9 cellular contexts compared by ENCODE assay signal in the genomic region with DNA sequence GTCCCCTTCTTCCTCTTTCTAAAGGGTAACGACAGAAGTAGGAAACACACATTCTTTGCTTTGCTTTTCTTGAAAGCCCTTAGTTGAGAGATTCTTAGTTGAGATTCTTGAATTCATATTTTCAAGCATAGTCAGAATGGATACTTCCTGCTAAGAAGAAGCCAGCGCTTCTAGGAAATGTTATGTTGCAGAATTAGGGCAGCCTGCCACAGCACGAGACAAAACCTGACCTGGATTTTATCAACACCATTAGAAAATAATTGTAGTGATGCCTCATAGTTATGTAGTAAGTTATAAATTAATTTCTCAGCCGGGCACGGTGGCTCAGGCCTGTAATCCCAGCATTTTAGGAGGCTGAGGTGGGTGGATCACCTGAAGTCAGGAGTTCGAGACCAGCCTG. TPM values are rescaled to one million over a fixed set of nuclear protein-coding genes. Genes with fewer than 3 reads are reported as not detected.
DNase-seq lines count a peak whose midpoint lies in the region; ATAC-seq, FAIRE-seq and TF ChIP-seq lines count a peak whose summit lies in the region.
"Had no signal": no experiment of that assay in that cellular context is flagged by ENCODE, and none has a peak within 500 bp of the region (broad histone marks: within the 10 kb centered on the region; RNA-seq: fewer than 3 reads in every experiment).

No MANE protein-coding gene starts in this region.

- H3K36me3 Mint-ChIP-seq in stimulated activated naive CD8-positive, alpha-beta T cell treated with anti-CD3 and anti-CD28 coated beads, Interleukin-15, Interleukin-2, amounts not matched to agents 100 ng/mL and 50 ng/mL, for 24 hours (ENCODE audit: low read depth) = no peaks in the 10 kb centered on the region
- H3K36me3 Mint-ChIP-seq in activated naive CD8-positive, alpha-beta T cell treated with anti-CD3 and anti-CD28 coated beads, Interleukin-2, amount 10 ng/mL, durations not matched to agents 7 days and 5 days = peaks cover 4% of the 10 kb centered on the region

- H3K4me3 ChIP-seq in kidney (ENCODE audit: low read length in 2 of 2) = no peak overlapping the region
- H3K4me3 ChIP-seq in aorta (ENCODE audit: low read length in 2 of 2) = no peak overlapping the region
- H3K4me3 ChIP-seq in esophagus muscularis mucosa = no peak overlapping the region

- TF ChIP-seq CTCF in kidney (IDR thresholded peaks at IDR 0.05; ENCODE audit: borderline replicate concordance, extremely low read depth, insufficient read depth) = no peak
- no peak for TF ChIP-seq CTCF in esophagus muscularis mucosa (IDR thresholded peaks at IDR 0.05)

- no peak for TF ChIP-seq EP300 in esophagus muscularis mucosa (IDR thresholded peaks at IDR 0.05)

- intact Hi-C loops in kidney (cut with DNase I) = no loop called here
- intact Hi-C loops in aorta (cut with DNase I) = no loop called here
- intact Hi-C loops in esophagus muscularis mucosa (cut with DNase I) = no loop called here

- peak overlapping the region; percentile 58 for H3K27ac Mint-ChIP-seq in stimulated activated naive CD8-positive, alpha-beta T cell treated with anti-CD3 and anti-CD28 coated beads, Interleukin-15, Interleukin-2, amounts not matched to agents 100 ng/mL and 50 ng/mL, for 24 hours
- peak overlapping the region in 1 of 2 donors; percentile 71 for H3K27ac Mint-ChIP-seq in stimulated activated naive CD8-positive, alpha-beta T cell treated with anti-CD3 and anti-CD28 coated beads, Interleukin-15, amount 100 ng/mL, for 72 hours
- peak overlapping the region; percentile 86 for H3K27ac Mint-ChIP-seq in activated naive CD8-positive, alpha-beta T cell treated with anti-CD3 and anti-CD28 coated beads, Interleukin-2, amount 10 ng/mL, durations not matched to agents 7 days and 5 days

- TF ChIP-seq POLR2A in esophagus muscularis mucosa (IDR thresholded peaks at IDR 0.05; ENCODE audit: low read depth) = no peak

- H3K4me3 Mint-ChIP-seq in stimulated activated naive CD8-positive, alpha-beta T cell treated with anti-CD3 and anti-CD28 coated beads, Interleukin-15, Interleukin-2, amounts not matched to agents 100 ng/mL and 50 ng/mL, for 24 hours = no peak overlapping the region
- H3K4me3 Mint-ChIP-seq in stimulated activated naive CD8-positive, alpha-beta T cell treated with anti-CD3 and anti-CD28 coated beads, Interleukin-15, amount 100 ng/mL, for 72 hours = no peak overlapping the region
- H3K4me3 Mint-ChIP-seq in activated naive CD8-positive, alpha-beta T cell treated with anti-CD3 and anti-CD28 coated beads, Interleukin-2, amount 10 ng/mL, durations not matched to agents 7 days and 5 days = peak overlapping the region; percentile 72

- H3K27me3 Mint-ChIP-seq in stimulated activated naive CD8-positive, alpha-beta T cell treated with anti-CD3 and anti-CD28 coated beads, Interleukin-15, Interleukin-2, amounts not matched to agents 100 ng/mL and 50 ng/mL, for 24 hours = no peaks in the 10 kb centered on the region
- H3K27me3 Mint-ChIP-seq in stimulated activated naive CD8-positive, alpha-beta T cell treated with anti-CD3 and anti-CD28 coated beads, Interleukin-15, amount 100 ng/mL, for 72 hours = no peaks in the 10 kb centered on the region
- no peaks in the 10 kb centered on the region for H3K27me3 Mint-ChIP-seq in activated naive CD8-positive, alpha-beta T cell treated with anti-CD3 and anti-CD28 coated beads, Interleukin-2, amount 10 ng/mL, durations not matched to agents 7 days and 5 days

- no peaks in the 10 kb centered on the region for H3K27me3 ChIP-seq in aorta (ENCODE audit: control insufficient read depth in 1 of 2, insufficient read depth in 2 of 2, low read length in 1 of 2)
- H3K27me3 ChIP-seq in esophagus muscularis mucosa = no peaks in the 10 kb centered on the region

- no peak for ATAC-seq in stimulated activated naive CD8-positive, alpha-beta T cell treated with anti-CD3 and anti-CD28 coated beads, Interleukin-15, amount 100 ng/mL, for 72 hours
- peak; percentile 73 for ATAC-seq in activated naive CD8-positive, alpha-beta T cell treated with anti-CD3 and anti-CD28 coated beads, Interleukin-2, amount 10 ng/mL, durations not matched to agents 7 days and 5 days (ENCODE audit: low read depth)
- ATAC-seq in aorta (ENCODE audit: low FRiP score) (peak; percentile 66), HG03520 (IDR thresholded peaks at IDR 0.05; ENCODE audit: unreplicated experiment) (no peak)

- POLR2A ChIA-PET in activated naive CD8-positive, alpha-beta T cell treated with anti-CD3 and anti-CD28 coated beads, Interleukin-2, amount 10 ng/mL, durations not matched to agents 7 days and 5 days (lab: Charles Lee) = no interaction called here

- H3K36me3 ChIP-seq in kidney (ENCODE audit: control insufficient read depth in 1 of 2, insufficient read depth in 2 of 2, low read length in 2 of 2) (no peaks in the 10 kb centered on the region), aorta (ENCODE audit: control insufficient read depth in 1 of 2, insufficient read depth in 2 of 2, low read length in 1 of 2) (no peaks in the 10 kb centered on the region), esophagus muscularis mucosa (no peaks in the 10 kb centered on the region)

- H3K27ac ChIP-seq in kidney (ENCODE audit: low read depth in 2 of 2, low read length in 2 of 2) (no peak overlapping the region), aorta (ENCODE audit: low read depth in 1 of 2, low read length in 2 of 2) (no peak overlapping the region), esophagus muscularis mucosa (replicated peaks in 1 of 4) (peak overlapping the region in 1 of 4 donors; percentile 3)

- H3K4me1 Mint-ChIP-seq in stimulated activated naive CD8-positive, alpha-beta T cell treated with anti-CD3 and anti-CD28 coated beads, Interleukin-15, Interleukin-2, amounts not matched to agents 100 ng/mL and 50 ng/mL, for 24 hours (ENCODE audit: low read depth) = peaks cover 42% of the 10 kb centered on the region
- peaks cover 36% of the 10 kb centered on the region for H3K4me1 Mint-ChIP-seq in stimulated activated naive CD8-positive, alpha-beta T cell treated with anti-CD3 and anti-CD28 coated beads, Interleukin-15, amount 100 ng/mL, for 72 hours
- peaks cover 18% of the 10 kb centered on the region for H3K4me1 Mint-ChIP-seq in activated naive CD8-positive, alpha-beta T cell treated with anti-CD3 and anti-CD28 coated beads, Interleukin-2, amount 10 ng/mL, durations not matched to agents 7 days and 5 days

- H3K4me1 ChIP-seq in kidney (ENCODE audit: control insufficient read depth in 1 of 2, insufficient read depth in 1 of 2, low read depth in 1 of 2, low read length in 2 of 2) (no peaks in the 10 kb centered on the region), aorta (ENCODE audit: control insufficient read depth in 1 of 2, insufficient read depth in 2 of 2, low read length in 2 of 2) (no peaks in the 10 kb centered on the region), esophagus muscularis mucosa (peaks cover 0 to 17% (median 0%) of the 10 kb centered on the region in 4 donors)

- H3K9me3 ChIP-seq in kidney (ENCODE audit: control insufficient read depth in 1 of 2, low read length in 2 of 2) = no peaks in the 10 kb centered on the region
- no peaks in the 10 kb centered on the region for H3K9me3 ChIP-seq in aorta (ENCODE audit: control insufficient read depth, low read length)
- no peaks in the 10 kb centered on the region for H3K9me3 ChIP-seq in esophagus muscularis mucosa

- no peak for FAIRE-seq in kidney (lab: Jason Lieb, UNC)

- H3K9ac ChIP-seq in kidney (ENCODE audit: low read length in 2 of 2) = no peak overlapping the region

- DNase-seq in stimulated activated naive CD8-positive, alpha-beta T cell treated with anti-CD3 and anti-CD28 coated beads, Interleukin-15, amount 100 ng/mL, for 72 hours = no peak
- no peak for DNase-seq in activated naive CD8-positive, alpha-beta T cell treated with anti-CD3 and anti-CD28 coated beads, Interleukin-2, amount 10 ng/mL, durations not matched to agents 7 days and 5 days
- DNase-seq in kidney (peak; percentile 30), aorta (peak in 1 of 2 donors; percentile 59), COLO668 (lab: John Stamatoyannopoulos, UW; ENCODE audit: unreplicated experiment) (no peak), esophagus muscularis mucosa (ENCODE audit: extremely low spot score) (no peak)
- DNase-seq: DMS79 had no signal

- 30 to 34% methylated on average over 6 of the region's 6 CpGs for WGBS in aorta, 2 donors
- 43% methylated on average over 6 of the region's 6 CpGs for WGBS in esophagus muscularis mucosa

- H3K9me3 Mint-ChIP-seq in stimulated activated naive CD8-positive, alpha-beta T cell treated with anti-CD3 and anti-CD28 coated beads, Interleukin-15, Interleukin-2, amounts not matched to agents 100 ng/mL and 50 ng/mL, for 24 hours = no peaks in the 10 kb centered on the region
- no peaks in the 10 kb centered on the region for H3K9me3 Mint-ChIP-seq in stimulated activated naive CD8-positive, alpha-beta T cell treated with anti-CD3 and anti-CD28 coated beads, Interleukin-15, amount 100 ng/mL, for 72 hours
- H3K9me3 Mint-ChIP-seq in activated naive CD8-positive, alpha-beta T cell treated with anti-CD3 and anti-CD28 coated beads, Interleukin-2, amount 10 ng/mL, durations not matched to agents 7 days and 5 days = peaks cover 2% of the 10 kb centered on the region

RNA-seq across cellular contexts. Expression of gene NUP160, which starts 37.9 kb away (rescaled TPM):
- total RNA-seq in activated naive CD8-positive, alpha-beta T cell treated with anti-CD3 and anti-CD28 coated beads, Interleukin-2, amount 10 ng/mL, durations not matched to agents 7 days and 5 days = 10 to 100 TPM; 56.7 to 57.0 TPM
- total RNA-seq in kidney (39.3 TPM), aorta (10 to 100 TPM; 27.5 to 38.2 TPM), esophagus muscularis mucosa (10 to 100 TPM; 18.4 to 22.7 (median 19.0) TPM)
- polyA plus RNA-seq in kidney (ENCODE audit: insufficient read depth, low read depth, low replicate concordance) (6.8 TPM), aorta (10 to 100 TPM in 1 of 2 donors, 1 to 10 TPM in 1; 5.0 to 15.8 TPM)

Comparison
In these comparisons a context has a peak if more than half of its experiments do, and no peak if none do; other contexts are left out.
1. ATAC-seq: peak in activated naive CD8-positive, alpha-beta T cell treated with anti-CD3 and anti-CD28 coated beads, Interleukin-2, amount 10 ng/mL, durations not matched to agents 7 days and 5 days (single experiment) and aorta (single experiment); none in stimulated activated naive CD8-positive, alpha-beta T cell treated with anti-CD3 and anti-CD28 coated beads, Interleukin-15, amount 100 ng/mL, for 72 hours (single experiment) and HG03520 (single experiment).